ENCODE assay signal across 20 cellular contexts in genomic region chr6:18680842-18681241, GRCh38.
DNase-seq lines count a peak whose midpoint lies in the region; ATAC-seq and TF ChIP-seq lines count a peak whose summit lies in the region.
"Had no signal": no experiment of that assay in that cellular context is flagged by ENCODE, and none has a peak within 500 bp of the region (broad histone marks: within the 10 kb centered on the region; RNA-seq: fewer than 3 reads in every experiment).

No MANE protein-coding gene starts in this region.

- peaks cover 21% of the 10 kb centered on the region for H3K9me3 Mint-ChIP-seq in WTC11

- H3K27ac Mint-ChIP-seq in WTC11: no peak overlapping the region

- DNase-seq in M059J (ENCODE audit: low read depth) (peak; percentile 4), WTC11 (ENCODE audit: low spot score) (no peak), left lobe of liver (ENCODE audit: low spot score) (no peak), SW480 (ENCODE audit: low spot score) (no peak), NCI-H1436 treated with DMSO at 0.1 percent for 48 hours (lab: John Stamatoyannopoulos, UW) (no peak), mucosa of gallbladder (ENCODE audit: low spot score) (no peak)
- DNase-seq: activated effector memory CD4-positive, alpha-beta T cell treated with Interleukin-2 at 50 U/mL for 16 hours; adrenal gland; GDM1; H7; left cardiac atrium; mucosa of descending colon; NCI-H1436; NCI-H226; nucleus accumbens; Right ventricle myocardium superior had no signal

- POLR2A ChIA-PET in WTC11 (lab: Charles Lee): no interaction called here

- TF ChIP-seq CTCF in C4-2B (conservative IDR thresholded peaks at IDR 0.05) (peak; percentile 20), WTC11 (IDR thresholded peaks at IDR 0.05) (no peak)

- ATAC-seq in WTC11: peak; percentile 51; the same call in 1 of the 2 replicates
- peak; percentile 81 for ATAC-seq in left lobe of liver
- no peak for ATAC-seq in HG03354 (IDR thresholded peaks at IDR 0.05; ENCODE audit: poor library complexity, severe bottlenecking, unreplicated experiment)
- ATAC-seq: left cardiac atrium, mucosa of descending colon, sciatic nerve had no signal

- H3K27ac ChIP-seq in C4-2B: no peak overlapping the region
- H3K27ac ChIP-seq: adrenal gland had no signal

- CTCF ChIA-PET in WTC11 (lab: Charles Lee): no interaction called here

- H3K36me3 Mint-ChIP-seq in WTC11: no peaks in the 10 kb centered on the region

- H3K4me3 Mint-ChIP-seq in WTC11: no peak overlapping the region
- H3K4me3 Mint-ChIP-seq: central memory CD8-positive, alpha-beta T cell had no signal

- no peaks in the 10 kb centered on the region for H3K27me3 Mint-ChIP-seq in WTC11 (ENCODE audit: low read depth)
- H3K27me3 Mint-ChIP-seq: central memory CD8-positive, alpha-beta T cell had no signal

- no peaks in the 10 kb centered on the region for H3K4me1 Mint-ChIP-seq in WTC11
- H3K4me1 Mint-ChIP-seq: central memory CD8-positive, alpha-beta T cell had no signal

TF ChIP-seq in WTC11, 78 proteins besides CTCF, POLR2A, EP300 and RAD21:
- TF ChIP-seq PRDM15 (CRISPR knock-in tag; IDR thresholded peaks at IDR 0.05) (no peak), ESRRA (CRISPR knock-in tag; IDR thresholded peaks at IDR 0.05; ENCODE audit: borderline replicate concordance) (no peak), E2F4 (CRISPR knock-in tag; IDR thresholded peaks at IDR 0.05; ENCODE audit: borderline replicate concordance, low read depth) (no peak), GABPB1 (CRISPR knock-in tag; IDR thresholded peaks at IDR 0.05) (no peak), ELF4 (CRISPR knock-in tag; IDR thresholded peaks at IDR 0.05; ENCODE audit: low read depth) (no peak), EMX1 (CRISPR knock-in tag; IDR thresholded peaks at IDR 0.05) (no peak), SP1 (CRISPR knock-in tag; conservative IDR thresholded peaks at IDR 0.05) (no peak), ZNF425 (CRISPR knock-in tag; conservative IDR thresholded peaks at IDR 0.05) (no peak), HMGA2 (CRISPR knock-in tag; IDR thresholded peaks at IDR 0.05) (no peak), SOX15 (CRISPR knock-in tag; IDR thresholded peaks at IDR 0.05) (no peak), TEAD1 (CRISPR knock-in tag; IDR thresholded peaks at IDR 0.05) (no peak)
TF ChIP-seq in WTC11: peak in this region for 0.
